8 cellular contexts compared by ENCODE assay signal in the genomic region with DNA sequence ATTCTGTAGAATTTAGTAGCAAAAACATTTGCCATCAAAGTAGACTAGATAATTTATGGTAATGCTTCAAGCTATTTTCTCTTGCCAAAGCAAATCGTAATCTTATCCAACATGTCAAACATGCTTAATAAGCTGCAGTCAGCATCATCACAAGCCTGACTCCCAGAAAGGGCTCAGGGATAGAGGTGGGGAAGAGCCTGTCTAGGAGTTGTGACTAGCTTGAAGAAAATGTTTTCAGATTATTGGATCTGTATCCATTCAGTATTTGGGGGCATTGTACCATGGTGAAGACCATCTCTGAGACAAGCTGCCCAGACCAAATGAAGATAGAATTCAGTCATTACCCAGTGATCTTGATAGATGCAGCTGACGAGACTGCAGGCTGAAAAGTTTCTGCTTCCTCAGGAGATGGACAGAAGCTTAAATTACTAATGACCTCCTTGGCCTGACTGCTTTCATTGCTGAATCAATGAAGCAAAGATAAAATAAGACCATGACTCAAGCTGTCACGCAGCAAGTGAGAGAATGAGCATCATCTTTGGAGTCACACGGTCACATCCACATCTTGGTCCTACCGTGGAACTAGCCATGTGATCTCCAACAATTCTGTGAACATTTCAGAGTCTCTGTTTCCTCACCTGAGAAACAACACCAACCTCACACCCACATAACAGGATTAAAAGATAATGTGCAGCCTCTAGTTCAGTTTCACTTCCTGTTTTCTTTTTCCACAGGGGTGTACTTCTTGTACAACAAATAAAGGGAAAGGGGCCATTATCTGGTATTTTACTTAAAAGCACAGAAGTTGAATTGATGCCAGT. TPM values are rescaled to one million over a fixed set of nuclear protein-coding genes. Genes with fewer than 3 reads are reported as not detected.
DNase-seq lines count a peak whose midpoint lies in the region; ATAC-seq and TF ChIP-seq lines count a peak whose summit lies in the region.

No MANE protein-coding gene starts in this region.

- H3K9me3 ChIP-seq in left ventricle myocardium inferior (replicated peaks): no peaks in the 10 kb centered on the region

- peaks cover 34% of the 10 kb centered on the region for H3K36me3 ChIP-seq in left ventricle myocardium inferior

- peaks cover 21% of the 10 kb centered on the region for H3K4me1 ChIP-seq in left ventricle myocardium inferior

- no peaks in the 10 kb centered on the region for H3K27me3 ChIP-seq in left ventricle myocardium inferior (ENCODE audit: low read depth)

- H3K4me3 ChIP-seq in GM12864 (ENCODE audit: low read depth, low read length): no peak overlapping the region
- no peak overlapping the region for H3K4me3 ChIP-seq in left ventricle myocardium inferior

- DNase-seq in GM12864 (ENCODE audit: low read depth): peak; percentile 64
- peak; percentile 71 for DNase-seq in central memory CD4-positive, alpha-beta T cell
- no peak for DNase-seq in DMS53 treated with DMSO at 0.1 percent for 48 hours (lab: John Stamatoyannopoulos, UW; ENCODE audit: unreplicated experiment)
- no peak for DNase-seq in left ventricle myocardium inferior
- DNase-seq in posterior vena cava (ENCODE audit: low spot score): no peak
- no peak for DNase-seq in midbrain (lab: John Stamatoyannopoulos, UW)

- intact Hi-C loops in left ventricle myocardium inferior (cut with micrococcal nuclease) (no loop called here), posterior vena cava (cut with DNase I) (no loop called here)

- TF ChIP-seq CTCF in GM12864 (IDR thresholded peaks at IDR 0.05; ENCODE audit: low read depth, low read length, missing control alignments): no peak
- TF ChIP-seq CTCF in left ventricle myocardium inferior (IDR thresholded peaks at IDR 0.05; ENCODE audit: borderline replicate concordance): no peak

- ATAC-seq in GM21390 (IDR thresholded peaks at IDR 0.05; ENCODE audit: unreplicated experiment) (peak; percentile 86), HG03575 (IDR thresholded peaks at IDR 0.05; ENCODE audit: extremely low read depth, insufficient number of reproducible peaks, low FRiP score, unreplicated experiment) (peak; percentile 88)

- H3K27ac ChIP-seq in left ventricle myocardium inferior (replicated peaks): no peak overlapping the region

RNA-seq across cellular contexts. Expression of a gene that starts 9.4 kb away (rescaled TPM):
- total RNA-seq in left ventricle myocardium inferior (6.7 TPM), posterior vena cava (1 to 10 TPM; 4.8 to 9.6 TPM)

RNA-seq across cellular contexts. Expression of a gene that starts 50.2 kb away (rescaled TPM):
- total RNA-seq in left ventricle myocardium inferior (56.8 TPM), posterior vena cava (10 to 100 TPM; 50.9 to 52.4 TPM)

Comparison
In these comparisons a context has a peak if more than half of its experiments do, and no peak if none do; other contexts are left out.
1. DNase-seq: peak in GM12864 (single experiment) and central memory CD4-positive, alpha-beta T cell (single experiment); none in DMS53 treated with DMSO at 0.1 percent for 48 hours (single experiment), left ventricle myocardium inferior (single experiment), posterior vena cava (single experiment) and midbrain (single experiment).